ENCODE assay signal across 8 cellular contexts in the genomic region with DNA sequence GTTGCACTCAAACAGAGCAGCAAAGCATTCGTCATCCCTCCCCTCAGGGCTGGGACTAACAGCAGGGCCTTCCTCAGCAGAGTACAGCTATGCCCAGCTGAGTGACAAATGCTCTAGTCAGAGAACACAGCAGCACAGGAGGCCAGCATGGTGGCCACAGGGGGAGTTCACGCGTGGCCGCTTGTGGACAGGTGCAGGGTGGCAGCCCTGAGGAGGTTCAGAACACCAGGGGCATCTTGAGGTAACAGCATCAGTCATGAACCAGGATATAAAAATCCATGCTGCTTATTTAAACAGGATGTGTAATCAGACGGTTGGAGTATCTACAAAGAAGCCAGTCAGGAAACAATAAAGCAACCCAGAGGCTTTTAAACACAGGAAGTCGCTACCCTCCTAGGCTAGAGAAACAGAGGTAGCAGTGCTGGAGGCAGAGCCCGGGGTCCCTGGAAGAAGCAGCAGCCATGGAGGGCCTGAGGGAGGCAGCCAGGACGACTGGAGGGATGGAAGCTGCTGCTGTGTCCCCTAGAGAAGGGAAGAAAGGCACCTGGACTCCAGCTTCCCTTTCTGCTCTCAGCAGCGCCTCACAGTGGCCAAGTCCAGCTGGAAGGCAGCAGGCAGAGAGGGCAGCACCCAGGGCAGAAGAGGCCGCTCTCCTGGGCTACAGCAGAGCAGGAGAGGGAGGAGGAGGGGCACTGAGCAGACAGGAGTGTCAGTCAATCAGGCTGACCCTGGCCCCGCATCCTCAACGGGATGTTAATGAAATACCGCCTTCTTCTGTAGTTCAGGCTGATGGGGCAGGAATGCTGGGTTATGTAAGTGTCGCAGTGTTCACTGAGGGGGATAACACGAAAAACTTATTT.
DNase-seq lines count a peak whose midpoint lies in the region; ATAC-seq and TF ChIP-seq lines count a peak whose summit lies in the region.

No MANE protein-coding gene starts in this region.

- no peak overlapping the region for H3K18ac ChIP-seq in H9 (ENCODE audit: insufficient read length, low read depth, low read length)

- no peaks in the 10 kb centered on the region for H3K79me2 ChIP-seq in H9 (ENCODE audit: insufficient read depth, low read length)

- H4K8ac ChIP-seq in H9 (replicated peaks; ENCODE audit: insufficient read length, low read depth, low read length): no peak overlapping the region

- peak overlapping the region; percentile 90 for H3K27ac ChIP-seq in CD4-positive, CD25-positive, alpha-beta regulatory T cell (ENCODE audit: insufficient read depth, low read length, poor library complexity, severe bottlenecking)
- H3K27ac ChIP-seq in H9 (ENCODE audit: insufficient read length, low read depth, low read length): no peak overlapping the region
- H3K27ac ChIP-seq in left ventricle myocardium inferior (replicated peaks): peak overlapping the region; percentile 66

- intact Hi-C loops in left ventricle myocardium inferior (cut with micrococcal nuclease): no loop called here

- no peak overlapping the region for H3K9ac ChIP-seq in H9 (ENCODE audit: extremely low read depth, insufficient read length, low read length)

- no peaks in the 10 kb centered on the region for H3K9me3 ChIP-seq in CD4-positive, CD25-positive, alpha-beta regulatory T cell (ENCODE audit: control insufficient read depth in 2 of 2, low read length in 2 of 2)
- H3K9me3 ChIP-seq in H9 (ENCODE audit: control insufficient read depth, low read depth, low read length) (no peaks in the 10 kb centered on the region), left ventricle myocardium inferior (replicated peaks) (peaks cover 6% of the 10 kb centered on the region)

- peaks cover 3% of the 10 kb centered on the region for H3K36me3 Mint-ChIP-seq in CD4-positive, CD25-positive, alpha-beta regulatory T cell
- H3K36me3 Mint-ChIP-seq in H9 (ENCODE audit: insufficient read depth in 1 of 3, low read depth in 3 of 3): peaks cover 0 to 8% (median 8%) of the 10 kb centered on the region in 3 experiments; a peak in 4 of 7 replicates

- TF ChIP-seq CTCF in H9 (conservative IDR thresholded peaks at IDR 0.05) (peak; percentile 76), left ventricle myocardium inferior (IDR thresholded peaks at IDR 0.05; ENCODE audit: borderline replicate concordance) (peak; percentile 55)

- H3K4me3 ChIP-seq in CD4-positive, CD25-positive, alpha-beta regulatory T cell (ENCODE audit: low read depth, low read length): peak overlapping the region; percentile 75
- H3K4me3 ChIP-seq in left ventricle myocardium inferior: no peak overlapping the region

- no peak overlapping the region for H2BK5ac ChIP-seq in H9 (ENCODE audit: insufficient read length, low read length)

- WGBS in H9 (ENCODE audit: extremely low coverage, insufficient read length, low lambda C conversion rate): no CpG with 5 or more reads among the region's 15 CpGs

- H2BK15ac ChIP-seq in H9 (ENCODE audit: low read depth, low read length): no peak overlapping the region

- no peak overlapping the region for H4K5ac ChIP-seq in H9 (ENCODE audit: insufficient read length, low read depth, low read length)

- no peaks in the 10 kb centered on the region for H3K36me3 ChIP-seq in CD4-positive, CD25-positive, alpha-beta regulatory T cell (ENCODE audit: control insufficient read depth, insufficient read depth, low read length)
- no peaks in the 10 kb centered on the region for H3K36me3 ChIP-seq in left ventricle myocardium inferior

- H3K27me3 ChIP-seq in CD4-positive, CD25-positive, alpha-beta regulatory T cell (ENCODE audit: control insufficient read depth, insufficient read depth, low read length): no peaks in the 10 kb centered on the region
- H3K27me3 ChIP-seq in H9 (ENCODE audit: insufficient read depth, low read length) (no peaks in the 10 kb centered on the region), left ventricle myocardium inferior (ENCODE audit: low read depth) (no peaks in the 10 kb centered on the region)

- H3T11ph ChIP-seq in H9 (ENCODE audit: low read length): no peak overlapping the region

- no peak overlapping the region for H3K4me2 ChIP-seq in H9 (ENCODE audit: insufficient read depth, insufficient read length, low read length)

- H3K23me2 ChIP-seq in H9 (ENCODE audit: insufficient read length, low read depth, low read length, poor library complexity, severe bottlenecking): no peaks in the 10 kb centered on the region

- peak overlapping the region; percentile 41 to 98 (median 95) for H3K27ac Mint-ChIP-seq in CD4-positive, CD25-positive, alpha-beta regulatory T cell
- peak overlapping the region in 1 of 3 experiments; percentile 95; a peak in 3 of 7 replicates for H3K27ac Mint-ChIP-seq in H9

- no peak overlapping the region for H2BK12ac ChIP-seq in H9 (ENCODE audit: insufficient read length, low read depth, low read length)

- no peak overlapping the region for H3K56ac ChIP-seq in H9 (ENCODE audit: insufficient read length, low read depth, low read length)

- H3K9me3 Mint-ChIP-seq in CD4-positive, CD25-positive, alpha-beta regulatory T cell: peaks cover 0 to 3% (median 2%) of the 10 kb centered on the region in 7 donors
- H3K9me3 Mint-ChIP-seq in H9: peaks cover 8 to 53% of the 10 kb centered on the region in 2 experiments

- H2BK120ac ChIP-seq in H9 (ENCODE audit: low read depth, low read length, poor library complexity, severe bottlenecking): no peak overlapping the region

- no peak overlapping the region for H3K23ac ChIP-seq in H9 (ENCODE audit: insufficient read length, low read depth, low read length)

- no peaks in the 10 kb centered on the region for H3K27me3 Mint-ChIP-seq in CD4-positive, CD25-positive, alpha-beta regulatory T cell
- no peaks in the 10 kb centered on the region; the same call in 1 of the 2 replicates for H3K27me3 Mint-ChIP-seq in H9 (ENCODE audit: low read depth)

- peaks cover 25 to 87% (median 66%) of the 10 kb centered on the region in 4 donors for H3K4me1 Mint-ChIP-seq in CD4-positive, CD25-positive, alpha-beta regulatory T cell
- peaks cover 23 to 26% of the 10 kb centered on the region in 2 experiments for H3K4me1 Mint-ChIP-seq in H9

- H3K4me1 ChIP-seq in CD4-positive, CD25-positive, alpha-beta regulatory T cell (ENCODE audit: control insufficient read depth, insufficient read depth, low read length, poor library complexity, severe bottlenecking): peaks cover 77% of the 10 kb centered on the region
- no peaks in the 10 kb centered on the region for H3K4me1 ChIP-seq in H9 (ENCODE audit: insufficient read depth, low read length)
- H3K4me1 ChIP-seq in left ventricle myocardium inferior: peaks cover 69% of the 10 kb centered on the region

- H2AFZ ChIP-seq in H9 (ENCODE audit: low read length): no peak overlapping the region

- H3K79me1 ChIP-seq in H9 (ENCODE audit: insufficient read depth, low read depth, low read length, poor library complexity, severe bottlenecking): no peaks in the 10 kb centered on the region

- H3K4ac ChIP-seq in H9 (ENCODE audit: low read depth, low read length): no peak overlapping the region

- H3K4me3 Mint-ChIP-seq in CD4-positive, CD25-positive, alpha-beta regulatory T cell: peak overlapping the region; percentile 87 to 98 (median 96)
- H3K4me3 Mint-ChIP-seq in H9: no peak overlapping the region

- no peak overlapping the region for H2AK5ac ChIP-seq in H9 (ENCODE audit: insufficient read length, low read length)

- H3K14ac ChIP-seq in H9 (ENCODE audit: insufficient read depth, low read length): no peak overlapping the region

- H2BK20ac ChIP-seq in H9 (ENCODE audit: low read depth, low read length, poor library complexity, severe bottlenecking): no peak overlapping the region

- peak; percentile 53 to 84 (median 61) for DNase-seq in CD4-positive, CD25-positive, alpha-beta regulatory T cell
- DNase-seq in H9: peak; percentile 98
- DNase-seq in RPMI7951 (ENCODE audit: low read depth): peak; percentile 94
- DNase-seq in activated gamma-delta T cell (lab: John Stamatoyannopoulos, UW): peak; percentile 13
- DNase-seq in left ventricle myocardium inferior: peak; percentile 47
- DNase-seq in stimulated activated CD4-positive, alpha-beta T cell treated with anti-CD3 and anti-CD28 coated beads, Interleukin-15, amount 100 ng/mL, for 48 hours (ENCODE audit: low read depth in 2 of 2): peak; percentile 70 to 83
- no peak for DNase-seq in putamen (ENCODE audit: low spot score)

- no peak overlapping the region for H4K91ac ChIP-seq in H9 (ENCODE audit: insufficient read length, low read depth, low read length)

- no peaks in the 10 kb centered on the region for H4K20me1 ChIP-seq in H9 (ENCODE audit: control insufficient read depth, insufficient read depth, insufficient read length)

- peak in 1 of 2 donors; percentile 52 for ATAC-seq in CD4-positive, CD25-positive, alpha-beta regulatory T cell (ENCODE audit: low read depth in 2 of 2)
- no peak for ATAC-seq in GM21447 (IDR thresholded peaks at IDR 0.05; ENCODE audit: unreplicated experiment)

Comparison
In these comparisons a context has a peak if more than half of its experiments do, and no peak if none do; other contexts are left out.
1. H3K4me3 Mint-ChIP-seq: peak in CD4-positive, CD25-positive, alpha-beta regulatory T cell (4 of 4); none in H9 (0 of 2).